18 cellular contexts compared by ENCODE assay signal in the genomic region with DNA sequence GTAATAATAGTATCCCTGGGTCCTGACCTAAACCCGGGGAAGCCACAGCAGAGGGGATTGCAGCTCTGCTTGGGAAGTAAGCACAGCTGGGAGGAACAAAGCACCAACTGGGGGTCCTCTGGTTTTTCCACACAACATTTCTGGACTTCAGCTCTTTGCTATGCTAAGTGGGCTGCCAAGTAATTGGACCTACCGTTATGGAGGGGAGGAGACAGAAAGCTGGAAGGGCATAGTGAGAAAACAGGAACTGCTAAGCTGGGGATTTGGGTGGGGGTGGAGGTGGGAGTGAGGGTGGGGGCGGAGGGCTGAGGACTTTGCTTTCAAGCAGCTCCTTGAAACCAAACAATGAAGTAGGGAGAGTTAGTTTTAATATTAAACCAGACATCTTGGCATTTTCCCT.
"Had no signal": no experiment of that assay in that cellular context is flagged by ENCODE, and none has a peak within 500 bp of the region (broad histone marks: within the 10 kb centered on the region; RNA-seq: fewer than 3 reads in every experiment).

No MANE protein-coding gene starts in this region.

- DNase-seq: activated CD4-positive, alpha-beta memory T cell treated with anti-CD3 and anti-CD28 coated beads, Interleukin-2, amount 10 ng/mL, durations not matched to agents 7 days and 5 days; activated CD4-positive, alpha-beta T cell treated with anti-CD3 and anti-CD28 coated beads for 48 hours; activated CD4-positive, CD25-positive, alpha-beta regulatory T cell; activated CD8-positive, alpha-beta memory T cell treated with anti-CD3 and anti-CD28 coated beads, Interleukin-2, amount 10 ng/mL, durations not matched to agents 7 days and 5 days; amniotic stem cell; effector memory CD8-positive, alpha-beta T cell; foreskin fibroblast; left ventricle myocardium inferior; mammary epithelial cell; stimulated activated naive CD8-positive, alpha-beta T cell treated with anti-CD3 and anti-CD28 coated beads, Interleukin-15, Interleukin-2, amounts not matched to agents 100 U/mL and 50 U/mL, for 24 hours; substantia nigra; T-helper 9 cell; tibial artery had no signal

- H3K4me1 ChIP-seq: left ventricle myocardium inferior, prostate gland, right atrium auricular region, tibial artery had no signal

- H3K27ac Mint-ChIP-seq: activated CD4-positive, alpha-beta memory T cell treated with anti-CD3 and anti-CD28 coated beads, Interleukin-2, amount 10 ng/mL, durations not matched to agents 7 days and 5 days; activated CD8-positive, alpha-beta memory T cell treated with anti-CD3 and anti-CD28 coated beads, Interleukin-2, amount 10 ng/mL, durations not matched to agents 7 days and 5 days; activated naive CD8-positive, alpha-beta T cell; effector memory CD8-positive, alpha-beta T cell had no signal

- H3K4me3 ChIP-seq: left ventricle myocardium inferior, prostate gland, right atrium auricular region, tibial artery had no signal

- H3K27me3 Mint-ChIP-seq: activated CD4-positive, alpha-beta memory T cell treated with anti-CD3 and anti-CD28 coated beads, Interleukin-2, amount 10 ng/mL, durations not matched to agents 7 days and 5 days; activated CD8-positive, alpha-beta memory T cell treated with anti-CD3 and anti-CD28 coated beads, Interleukin-2, amount 10 ng/mL, durations not matched to agents 7 days and 5 days; activated naive CD8-positive, alpha-beta T cell; effector memory CD8-positive, alpha-beta T cell had no signal

- H3K4me1 Mint-ChIP-seq: activated CD4-positive, alpha-beta memory T cell treated with anti-CD3 and anti-CD28 coated beads, Interleukin-2, amount 10 ng/mL, durations not matched to agents 7 days and 5 days; activated CD8-positive, alpha-beta memory T cell treated with anti-CD3 and anti-CD28 coated beads, Interleukin-2, amount 10 ng/mL, durations not matched to agents 7 days and 5 days had no signal

- H3K36me3 ChIP-seq: left ventricle myocardium inferior, prostate gland, right atrium auricular region, tibial artery had no signal

- H3K36me3 Mint-ChIP-seq: activated CD8-positive, alpha-beta memory T cell treated with anti-CD3 and anti-CD28 coated beads, Interleukin-2, amount 10 ng/mL, durations not matched to agents 7 days and 5 days; activated naive CD8-positive, alpha-beta T cell had no signal

- H3K27ac ChIP-seq: epithelial cell of prostate, left ventricle myocardium inferior, prostate gland, right atrium auricular region, tibial artery had no signal

- H3K9me3 Mint-ChIP-seq: activated CD4-positive, alpha-beta memory T cell treated with anti-CD3 and anti-CD28 coated beads, Interleukin-2, amount 10 ng/mL, durations not matched to agents 7 days and 5 days; effector memory CD8-positive, alpha-beta T cell; neural crest cell had no signal

- H3K4me3 Mint-ChIP-seq: activated CD4-positive, alpha-beta memory T cell treated with anti-CD3 and anti-CD28 coated beads, Interleukin-2, amount 10 ng/mL, durations not matched to agents 7 days and 5 days; activated CD8-positive, alpha-beta memory T cell treated with anti-CD3 and anti-CD28 coated beads, Interleukin-2, amount 10 ng/mL, durations not matched to agents 7 days and 5 days; activated naive CD8-positive, alpha-beta T cell; effector memory CD8-positive, alpha-beta T cell; neural crest cell had no signal

- H3K9me3 ChIP-seq: left ventricle myocardium inferior, prostate gland, right atrium auricular region, tibial artery had no signal

- H3K27me3 ChIP-seq: right atrium auricular region, tibial artery had no signal
